In genomic region chr3:126557415-126557745, GRCh38 we compare ENCODE assay signal across 24 cellular contexts. TPM values are rescaled to one million over a fixed set of nuclear protein-coding genes. Genes with fewer than 3 reads are reported as not detected.
DNase-seq lines count a peak whose midpoint lies in the region; ATAC-seq and TF ChIP-seq lines count a peak whose summit lies in the region.
"Had no signal": no experiment of that assay in that cellular context is flagged by ENCODE, and none has a peak within 500 bp of the region (broad histone marks: within the 10 kb centered on the region; RNA-seq: fewer than 3 reads in every experiment).

No MANE protein-coding gene starts in this region.

- no peaks in the 10 kb centered on the region for H3K79me2 ChIP-seq in osteoblast (ENCODE audit: insufficient read depth, low read length)

- H3K27me3 ChIP-seq in right atrium auricular region: no peaks in the 10 kb centered on the region
- peaks cover 0 to 3% (median 0%) of the 10 kb centered on the region in 45 donors for H3K27me3 ChIP-seq in dorsolateral prefrontal cortex
- H3K27me3 ChIP-seq in osteoblast (ENCODE audit: insufficient read depth, low read length): peaks cover 21% of the 10 kb centered on the region
- no peaks in the 10 kb centered on the region for H3K27me3 ChIP-seq in uterus
- H3K27me3 ChIP-seq in MG63: peaks cover 5% of the 10 kb centered on the region

- H3K4me3 ChIP-seq in right atrium auricular region (no peak overlapping the region), dorsolateral prefrontal cortex (no peak overlapping the region), osteoblast (ENCODE audit: insufficient read depth, low read length) (no peak overlapping the region), uterus (no peak overlapping the region), MG63 (no peak overlapping the region)
- H3K4me3 ChIP-seq: left ventricle myocardium inferior, mucosa of descending colon had no signal

- TF ChIP-seq CTCF in right atrium auricular region (IDR thresholded peaks at IDR 0.05) (no peak), dorsolateral prefrontal cortex (IDR thresholded peaks at IDR 0.05 in 54 of 56, conservative IDR thresholded peaks at IDR 0.05 in 2 of 56; ENCODE audit: low read depth in 1 of 56, partially characterized antibody in 56 of 56) (no peak), osteoblast (IDR thresholded peaks at IDR 0.05; ENCODE audit: extremely low read depth, low read depth, low read length) (no peak), uterus (IDR thresholded peaks at IDR 0.05) (no peak)

- no peak for ATAC-seq in Right ventricle myocardium superior (ENCODE audit: poor library complexity)
- ATAC-seq in GM21619 (IDR thresholded peaks at IDR 0.05; ENCODE audit: unreplicated experiment): no peak
- ATAC-seq: activated naive CD4-positive, alpha-beta T cell treated with anti-CD3 and anti-CD28 coated beads, Interleukin-2, amount 50 U/mL, for 72 hours; mucosa of descending colon; PC-3 had no signal

- peak; percentile 48 for DNase-seq in right atrium auricular region (ENCODE audit: low spot score)
- no peak for DNase-seq in Right ventricle myocardium superior
- peak in 6 of 10 donors; percentile 2 to 33 (median 20) for DNase-seq in dorsolateral prefrontal cortex
- DNase-seq in osteoblast (ENCODE audit: insufficient read length, low spot score, missing footprints): peak; percentile 3
- DNase-seq in uterus: peak; percentile 5 to 8
- no peak for DNase-seq in MG63
- no peak for DNase-seq in GM19240 (ENCODE audit: insufficient read length, low spot score)
- DNase-seq: GF-D8; GOT3; KG1; left ventricle myocardium inferior; MV-4-11; NCI-H187; PC-3; SIG-M5; stimulated activated CD4-positive, alpha-beta T cell treated with anti-CD3 and anti-CD28 coated beads, Interleukin-15, amount 100 ng/mL, for 24 hours had no signal

- H2AFZ ChIP-seq in osteoblast (ENCODE audit: low read length): no peak overlapping the region

- TF ChIP-seq POLR2A in uterus (IDR thresholded peaks at IDR 0.05): no peak

- H4K20me1 ChIP-seq in osteoblast (ENCODE audit: insufficient read depth, low read length): no peaks in the 10 kb centered on the region

- intact Hi-C loops in Right ventricle myocardium superior (cut with DNase I): no loop called here
- intact Hi-C loops in dorsolateral prefrontal cortex (cut with DNase I): no loop called here
- intact Hi-C loops in uterus (cut with DNase I; ENCODE audit: low total_unique reads): no loop called here

- H3K9me3 ChIP-seq in right atrium auricular region (peaks cover 0 to 5% of the 10 kb centered on the region in 2 donors), osteoblast (ENCODE audit: low read depth, low read length) (no peaks in the 10 kb centered on the region), uterus (no peaks in the 10 kb centered on the region), MG63 (peaks cover 8% of the 10 kb centered on the region)
- H3K9me3 ChIP-seq: mucosa of descending colon had no signal

- no peak overlapping the region for H3K4me2 ChIP-seq in osteoblast (ENCODE audit: insufficient read depth, low read length)

- H3K4me1 ChIP-seq in right atrium auricular region (no peaks in the 10 kb centered on the region), osteoblast (ENCODE audit: insufficient read depth, low read length) (no peaks in the 10 kb centered on the region), uterus (no peaks in the 10 kb centered on the region)
- H3K4me1 ChIP-seq: left ventricle myocardium inferior had no signal

- H3K27ac ChIP-seq in right atrium auricular region: no peak overlapping the region
- H3K27ac ChIP-seq in dorsolateral prefrontal cortex: no peak overlapping the region
- no peak overlapping the region for H3K27ac ChIP-seq in osteoblast (ENCODE audit: low read depth, low read length)
- H3K27ac ChIP-seq in uterus: no peak overlapping the region
- H3K27ac ChIP-seq: left ventricle myocardium inferior had no signal

- H3K36me3 ChIP-seq in right atrium auricular region (no peaks in the 10 kb centered on the region), osteoblast (ENCODE audit: insufficient read depth, low read length) (no peaks in the 10 kb centered on the region), uterus (no peaks in the 10 kb centered on the region), MG63 (no peaks in the 10 kb centered on the region)
- H3K36me3 ChIP-seq: left ventricle myocardium inferior had no signal

RNA-seq across cellular contexts. Expression of gene C3orf22, which starts 1.4 kb away (rescaled TPM):
- not detected for total RNA-seq in right atrium auricular region
- not detected for total RNA-seq in Right ventricle myocardium superior
- total RNA-seq in dorsolateral prefrontal cortex: under 1 TPM in 13 of 120 experiments, not detected in 107; 0.20 to 0.48 (median 0.32) TPM
- total RNA-seq in osteoblast: not detected in 2 replicates
- not detected for total RNA-seq in uterus
- total RNA-seq in MG63 (2014; rRNA removed; shearing (Covaris generic); ENCODE audit: low replicate concordance): not detected in 2 replicates
- total RNA-seq: activated naive CD4-positive, alpha-beta T cell treated with anti-CD3 and anti-CD28 coated beads, Interleukin-2, amount 50 U/mL, for 72 hours; CD4-positive, alpha-beta T cell; endodermal cell; left ventricle myocardium inferior; mucosa of descending colon; PC-3; renal cortical epithelial cell; temporal lobe had no signal

RNA-seq across cellular contexts. Expression of gene CHST13, which starts 33.4 kb away (rescaled TPM):
- total RNA-seq in right atrium auricular region: under 1 TPM in 1 of 2 donors, not detected in 1; 0.90 TPM
- 0.11 TPM for total RNA-seq in Right ventricle myocardium superior
- total RNA-seq in dorsolateral prefrontal cortex: 1 to 10 TPM in 5 of 120 experiments, under 1 TPM in 59, not detected in 56; 0.23 to 1.3 (median 0.48) TPM
- total RNA-seq in osteoblast: under 0.01 TPM in 1 of 2 replicates, not detected in the other
- under 1 TPM in 2 of 4 donors, not detected in 2; 0.24 to 0.62 TPM for total RNA-seq in uterus
- total RNA-seq in MG63 (2014; rRNA removed; shearing (Covaris generic); ENCODE audit: low replicate concordance): not detected in 2 replicates
- total RNA-seq: activated naive CD4-positive, alpha-beta T cell treated with anti-CD3 and anti-CD28 coated beads, Interleukin-2, amount 50 U/mL, for 72 hours; CD4-positive, alpha-beta T cell; cerebellum; PC-3; temporal lobe had no signal

RNA-seq across cellular contexts. Expression of gene UROC1, which starts 39.8 kb away (rescaled TPM):
- not detected for total RNA-seq in right atrium auricular region
- total RNA-seq in Right ventricle myocardium superior: not detected
- total RNA-seq in dorsolateral prefrontal cortex: under 1 TPM in 91 of 120 experiments, not detected in 29; 0.11 to 0.76 (median 0.34) TPM
- total RNA-seq in osteoblast: not detected in 2 replicates
- under 1 TPM in 1 of 4 donors, not detected in 3; 0.07 TPM for total RNA-seq in uterus
- not detected in 2 replicates for total RNA-seq in MG63 (2014; rRNA removed; shearing (Covaris generic); ENCODE audit: low replicate concordance)
- total RNA-seq: activated naive CD4-positive, alpha-beta T cell treated with anti-CD3 and anti-CD28 coated beads, Interleukin-2, amount 50 U/mL, for 72 hours; CD4-positive, alpha-beta T cell; endodermal cell; left ventricle myocardium inferior; mucosa of descending colon; PC-3; renal cortical epithelial cell; temporal lobe had no signal

Comparison
In these comparisons a context has a peak if more than half of its experiments do, and no peak if none do; other contexts are left out.
1. DNase-seq: peak in right atrium auricular region (single experiment), dorsolateral prefrontal cortex (6 of 10), osteoblast (single experiment) and uterus (2 of 2); none in Right ventricle myocardium superior (single experiment), MG63 (single experiment) and GM19240 (single experiment).